In the genomic region with DNA sequence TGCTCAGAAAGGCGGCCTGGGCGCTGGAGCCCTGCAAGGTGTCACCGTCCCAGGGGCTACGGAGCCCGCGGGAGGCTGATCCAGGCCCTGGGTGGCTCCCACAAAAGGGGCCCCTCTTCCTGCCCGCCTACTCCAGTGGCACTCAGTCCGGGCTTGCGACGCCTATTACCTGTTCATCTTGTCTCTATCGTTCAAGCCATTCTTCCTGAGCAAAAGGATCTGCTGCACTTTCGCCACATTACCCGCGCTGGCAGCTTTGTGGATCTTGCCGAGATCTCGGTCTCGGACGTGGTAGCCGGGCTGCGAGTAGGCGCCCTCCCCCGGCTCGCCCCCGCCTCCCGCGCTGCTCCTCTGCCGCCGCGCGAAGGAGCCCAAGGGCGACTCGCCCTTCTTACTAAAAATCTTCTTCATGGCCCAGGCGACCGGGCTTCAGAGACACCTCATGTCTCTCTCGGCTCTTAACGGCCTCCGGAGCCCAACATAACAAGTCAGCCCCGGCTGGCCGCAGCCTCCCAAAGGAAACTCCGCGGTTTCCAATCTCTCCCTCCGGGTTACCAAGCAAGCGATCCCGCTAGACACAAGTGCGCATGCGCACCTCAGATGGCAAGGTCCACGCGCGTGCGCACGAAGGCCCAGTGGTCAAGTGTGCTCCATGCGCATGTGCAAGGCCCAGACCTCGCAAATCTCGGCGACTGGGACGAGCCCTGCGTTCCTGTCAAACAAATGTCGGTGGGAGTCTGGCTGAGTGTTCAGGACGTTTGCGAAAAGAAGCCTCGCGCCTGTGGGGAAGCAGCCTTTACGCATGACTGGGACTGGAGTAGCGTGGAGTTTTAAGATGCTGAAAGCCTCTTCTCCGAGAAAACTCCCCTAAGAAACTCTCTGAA, we compare ENCODE assay signal across 8 cellular contexts.
DNase-seq lines count a peak whose midpoint lies in the region; ATAC-seq and TF ChIP-seq lines count a peak whose summit lies in the region.

ANKRD26 (minus strand) TSS at position 579 of the 884 bp plus-strand sequence; CDS start at position 411, 168 bp downstream.

- peak within 1 kb of the TSS; percentile 85 for H3K4me3 ChIP-seq in AG10803 (ENCODE audit: low read length)

- ATAC-seq in GM19025 (IDR thresholded peaks at IDR 0.05; ENCODE audit: low read depth, unreplicated experiment) = peak; percentile 77
- peak; percentile 79 for ATAC-seq in HG03280 (IDR thresholded peaks at IDR 0.05; ENCODE audit: unreplicated experiment)
- ATAC-seq in activated CD4-positive, CD25-positive, alpha-beta regulatory T cell treated with anti-CD3 and anti-CD28 coated beads, Interleukin-2, amount 50 U/mL, for 24 hours = peak; percentile 61 to 71

- TF ChIP-seq CTCF in AG10803 (conservative IDR thresholded peaks at IDR 0.05; ENCODE audit: low read length) = peak; percentile 7; the same call in 1 of the 2 replicates

- DNase-seq in AG10803 (ENCODE audit: low read depth) = peak; percentile 93
- DNase-seq in NCI-H345 treated with DMSO at 0.1 percent for 48 hours (lab: John Stamatoyannopoulos, UW; ENCODE audit: unreplicated experiment) = peak; percentile 88
- peak; percentile 97 for DNase-seq in cerebellar cortex (ENCODE audit: low spot score)
- DNase-seq in islet precursor cell = peak; percentile 99
- DNase-seq in stimulated activated CD4-positive, alpha-beta T cell treated with anti-CD3 and anti-CD28 coated beads, Interleukin-12 subunit alpha, Interleukin-12 subunit beta, amount 100 ng/mL, for 4 hours = peak; percentile 95

Comparison
In these comparisons a context has a peak if more than half of its experiments do, and no peak if none do; other contexts are left out.
1. Peak in every context shown above with its lines: DNase-seq, ATAC-seq and H3K4me3 ChIP-seq.